Comparison of ENCODE assay signal across 11 cellular contexts in the genomic region with DNA sequence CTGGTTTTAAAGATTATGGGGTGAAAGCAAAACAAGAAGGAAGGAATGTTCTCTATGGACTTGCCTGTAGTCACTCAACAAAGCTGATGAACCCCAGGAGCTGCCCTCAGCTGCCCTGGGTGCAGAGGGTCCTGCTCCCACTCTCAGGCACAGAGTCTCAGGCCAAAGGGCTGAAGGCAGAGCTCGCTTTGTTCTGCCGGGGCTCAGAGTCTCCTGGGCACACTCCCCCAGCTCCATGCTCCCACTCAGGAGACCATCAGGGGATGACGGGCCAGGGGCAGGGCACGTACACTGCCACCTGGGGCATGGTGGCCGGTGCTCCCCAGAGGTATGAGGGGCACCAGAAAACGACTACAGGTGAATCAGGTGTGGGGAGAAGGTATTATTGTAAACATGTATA. TPM values are rescaled to one million over a fixed set of nuclear protein-coding genes. Genes with fewer than 3 reads are reported as not detected.
"Had no signal": no experiment of that assay in that cellular context is flagged by ENCODE, and none has a peak within 500 bp of the region (broad histone marks: within the 10 kb centered on the region; RNA-seq: fewer than 3 reads in every experiment).

No MANE protein-coding gene starts in this region.

- DNase-seq: HFFc6, IMR-90 had no signal

- H3K9me3 ChIP-seq: HAP-1 had no signal

- H3K27ac ChIP-seq: HL-60 had no signal

- ATAC-seq: GM23338, HCT116, HepG2, K562 had no signal

- FAIRE-seq: H1, H54, HepG2, K562 had no signal

- H3K4me3 ChIP-seq: GM23338, HAP-1, K562 had no signal

- H3K36me3 ChIP-seq: HAP-1 had no signal

- H3K4me1 ChIP-seq: HAP-1 had no signal

RNA-seq across cellular contexts. Expression of gene SPACA7, which starts 46.8 kb away (rescaled TPM):
- total RNA-seq: GM23338, H1, HepG2, HFFc6, HT1080, IMR-90, K562 had no signal
- polyA plus RNA-seq: GM23338, H1, HepG2, IMR-90, K562 had no signal
